ENCODE assay signal across 13 cellular contexts in the genomic region with DNA sequence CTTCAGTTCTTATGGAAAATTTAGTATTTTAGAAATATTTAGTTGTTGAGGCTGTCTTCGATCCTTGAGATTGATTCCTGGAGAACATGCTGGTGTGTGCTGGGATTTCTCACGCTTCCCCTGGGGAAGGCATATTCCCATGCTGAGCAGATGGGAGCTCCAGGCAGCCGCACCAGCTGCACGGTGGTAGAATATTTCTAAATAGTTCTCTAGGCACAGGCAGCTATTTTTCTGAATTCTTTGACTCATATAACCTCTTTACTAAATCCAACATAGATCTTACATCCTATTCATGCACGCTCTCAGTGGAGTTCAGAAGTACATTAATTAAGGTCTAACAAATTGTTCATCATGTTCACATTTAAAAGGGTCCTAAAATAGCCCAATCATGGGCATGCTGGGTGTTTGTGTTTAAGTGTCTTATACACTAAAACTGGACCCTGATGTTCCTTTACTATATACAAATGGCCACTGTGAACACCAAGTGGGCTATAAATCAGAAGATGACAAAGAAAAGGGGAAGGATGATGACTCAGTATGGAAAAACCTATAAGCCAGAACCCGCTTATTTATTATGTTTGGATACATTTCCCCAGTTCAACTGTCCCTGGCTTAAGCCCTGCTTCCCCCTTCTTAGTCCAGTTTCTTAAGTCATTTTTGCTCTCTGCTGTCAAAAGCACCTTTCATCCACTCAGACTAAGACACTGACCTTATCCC.
DNase-seq lines count a peak whose midpoint lies in the region; ATAC-seq and TF ChIP-seq lines count a peak whose summit lies in the region.
"Had no signal": no experiment of that assay in that cellular context is flagged by ENCODE, and none has a peak within 500 bp of the region (broad histone marks: within the 10 kb centered on the region; RNA-seq: fewer than 3 reads in every experiment).

No MANE protein-coding gene starts in this region.

- no peaks in the 10 kb centered on the region for H3K27me3 Mint-ChIP-seq in endothelial cell (ENCODE audit: unreplicated experiment)

- no peak for ATAC-seq in HG02623 (IDR thresholded peaks at IDR 0.05; ENCODE audit: unreplicated experiment)

- peaks cover 12% of the 10 kb centered on the region for H3K36me3 Mint-ChIP-seq in endothelial cell (ENCODE audit: low read depth, unreplicated experiment)

- no peaks in the 10 kb centered on the region for H3K9me3 Mint-ChIP-seq in endothelial cell (ENCODE audit: unreplicated experiment)

- no peak overlapping the region for H3K4me3 ChIP-seq in astrocyte of the cerebellum (ENCODE audit: low read depth, low read length)
- H3K4me3 ChIP-seq: dorsolateral prefrontal cortex, upper lobe of left lung had no signal

- no peak overlapping the region for H3K27ac Mint-ChIP-seq in endothelial cell (ENCODE audit: unreplicated experiment)

- H3K4me1 Mint-ChIP-seq in endothelial cell (ENCODE audit: unreplicated experiment): peaks cover 16% of the 10 kb centered on the region

- peak; percentile 22 for DNase-seq in COLO829 (ENCODE audit: low spot score)
- peak; percentile 80 for DNase-seq in M059J (ENCODE audit: low read depth)
- DNase-seq in astrocyte of the cerebellum (ENCODE audit: low read depth): peak; percentile 51
- peak; percentile 22 for DNase-seq in myocyte (ENCODE audit: low read depth)
- no peak for DNase-seq in endothelial cell (ENCODE audit: low spot score)
- DNase-seq in substantia nigra (lab: John Stamatoyannopoulos, UW): no peak
- no peak for DNase-seq in NCI-H226
- DNase-seq: activated CD4-positive, alpha-beta T cell treated with anti-CD3 and anti-CD28 coated beads, Interleukin-2, amount 50 U/mL, for 1 hour; NCI-H774; SW 1271; upper lobe of left lung had no signal

- in situ Hi-C loops in astrocyte of the cerebellum (cut with HindIII; ENCODE audit: low sequenced_read_pairs): no loop called here

- no peak overlapping the region for H3K27ac ChIP-seq in substantia nigra (ENCODE audit: low read depth, low read length, poor library complexity, severe bottlenecking)
- H3K27ac ChIP-seq: upper lobe of left lung had no signal

- no peak overlapping the region for H3K4me3 Mint-ChIP-seq in endothelial cell (ENCODE audit: unreplicated experiment)

- TF ChIP-seq CTCF in astrocyte of the cerebellum (IDR thresholded peaks at IDR 0.05; ENCODE audit: low read depth, low read length, missing control alignments): no peak
- no peak for TF ChIP-seq CTCF in endothelial cell (IDR thresholded peaks at IDR 0.05; ENCODE audit: unreplicated experiment)

Comparison
In these comparisons a context has a peak if more than half of its experiments do, and no peak if none do; other contexts are left out.
1. DNase-seq: peak in COLO829 (single experiment), M059J (single experiment), astrocyte of the cerebellum (single experiment) and myocyte (single experiment); none in endothelial cell (single experiment), substantia nigra (0 of 49) and NCI-H226 (single experiment).